ENCODE assay signal across 19 cellular contexts in genomic region chr3:61268659-61269058, GRCh38. TPM values are rescaled to one million over a fixed set of nuclear protein-coding genes. Genes with fewer than 3 reads are reported as not detected.
"Had no signal": no experiment of that assay in that cellular context is flagged by ENCODE, and none has a peak within 500 bp of the region (broad histone marks: within the 10 kb centered on the region; RNA-seq: fewer than 3 reads in every experiment).

No MANE protein-coding gene starts in this region.

- ATAC-seq: gastrocnemius medialis; mucosa of descending colon; naive thymus-derived CD8-positive, alpha-beta T cell; sciatic nerve had no signal

- H3K9me3 ChIP-seq: esophagus muscularis mucosa, gastrocnemius medialis, heart right ventricle, mucosa of descending colon, neutrophil, spleen, stomach, thoracic aorta, transverse colon had no signal

- H3K27me3 ChIP-seq: esophagus muscularis mucosa, gastrocnemius medialis, heart right ventricle, neutrophil, spleen, stomach, transverse colon had no signal

- DNase-seq: effector memory CD4-positive, alpha-beta T cell; gastrocnemius medialis; heart right ventricle; hypothalamus; kidney glomerular epithelial cell; mucosa of descending colon; naive thymus-derived CD8-positive, alpha-beta T cell; spleen; stimulated activated CD4-positive, alpha-beta T cell treated with anti-CD3 and anti-CD28 coated beads, Interleukin-2, amount 100 ng/mL, for 24 hours; stimulated activated naive CD4-positive, alpha-beta T cell; stomach; substantia nigra; transverse colon had no signal

- H3K36me3 ChIP-seq: esophagus muscularis mucosa, gastrocnemius medialis, heart right ventricle, neutrophil, spleen, stomach, thoracic aorta, transverse colon had no signal

- H3K4me1 ChIP-seq: esophagus muscularis mucosa, gastrocnemius medialis, heart right ventricle, spleen, stomach, transverse colon had no signal

- H3K27ac ChIP-seq: epithelial cell of prostate, esophagus muscularis mucosa, gastrocnemius medialis, heart right ventricle, neutrophil, spleen, stomach, thoracic aorta, transverse colon had no signal

- H3K4me3 ChIP-seq: esophagus muscularis mucosa, gastrocnemius medialis, heart right ventricle, mucosa of descending colon, spleen, stomach, thoracic aorta, transverse colon had no signal

RNA-seq across cellular contexts. Expression of gene FHIT, which starts 17.4 kb away (rescaled TPM):
- polyA plus RNA-seq: neural cell had no signal
